In genomic region chr6:3742076-3742425, GRCh38 we compare ENCODE assay signal across 1 cellular context.
TF ChIP-seq lines count a peak whose summit lies in the region.

No MANE protein-coding gene starts in this region.

TF ChIP-seq in GM23338, 12 proteins besides CTCF, POLR2A, EP300 and RAD21:
- TF ChIP-seq, protein P1, sequence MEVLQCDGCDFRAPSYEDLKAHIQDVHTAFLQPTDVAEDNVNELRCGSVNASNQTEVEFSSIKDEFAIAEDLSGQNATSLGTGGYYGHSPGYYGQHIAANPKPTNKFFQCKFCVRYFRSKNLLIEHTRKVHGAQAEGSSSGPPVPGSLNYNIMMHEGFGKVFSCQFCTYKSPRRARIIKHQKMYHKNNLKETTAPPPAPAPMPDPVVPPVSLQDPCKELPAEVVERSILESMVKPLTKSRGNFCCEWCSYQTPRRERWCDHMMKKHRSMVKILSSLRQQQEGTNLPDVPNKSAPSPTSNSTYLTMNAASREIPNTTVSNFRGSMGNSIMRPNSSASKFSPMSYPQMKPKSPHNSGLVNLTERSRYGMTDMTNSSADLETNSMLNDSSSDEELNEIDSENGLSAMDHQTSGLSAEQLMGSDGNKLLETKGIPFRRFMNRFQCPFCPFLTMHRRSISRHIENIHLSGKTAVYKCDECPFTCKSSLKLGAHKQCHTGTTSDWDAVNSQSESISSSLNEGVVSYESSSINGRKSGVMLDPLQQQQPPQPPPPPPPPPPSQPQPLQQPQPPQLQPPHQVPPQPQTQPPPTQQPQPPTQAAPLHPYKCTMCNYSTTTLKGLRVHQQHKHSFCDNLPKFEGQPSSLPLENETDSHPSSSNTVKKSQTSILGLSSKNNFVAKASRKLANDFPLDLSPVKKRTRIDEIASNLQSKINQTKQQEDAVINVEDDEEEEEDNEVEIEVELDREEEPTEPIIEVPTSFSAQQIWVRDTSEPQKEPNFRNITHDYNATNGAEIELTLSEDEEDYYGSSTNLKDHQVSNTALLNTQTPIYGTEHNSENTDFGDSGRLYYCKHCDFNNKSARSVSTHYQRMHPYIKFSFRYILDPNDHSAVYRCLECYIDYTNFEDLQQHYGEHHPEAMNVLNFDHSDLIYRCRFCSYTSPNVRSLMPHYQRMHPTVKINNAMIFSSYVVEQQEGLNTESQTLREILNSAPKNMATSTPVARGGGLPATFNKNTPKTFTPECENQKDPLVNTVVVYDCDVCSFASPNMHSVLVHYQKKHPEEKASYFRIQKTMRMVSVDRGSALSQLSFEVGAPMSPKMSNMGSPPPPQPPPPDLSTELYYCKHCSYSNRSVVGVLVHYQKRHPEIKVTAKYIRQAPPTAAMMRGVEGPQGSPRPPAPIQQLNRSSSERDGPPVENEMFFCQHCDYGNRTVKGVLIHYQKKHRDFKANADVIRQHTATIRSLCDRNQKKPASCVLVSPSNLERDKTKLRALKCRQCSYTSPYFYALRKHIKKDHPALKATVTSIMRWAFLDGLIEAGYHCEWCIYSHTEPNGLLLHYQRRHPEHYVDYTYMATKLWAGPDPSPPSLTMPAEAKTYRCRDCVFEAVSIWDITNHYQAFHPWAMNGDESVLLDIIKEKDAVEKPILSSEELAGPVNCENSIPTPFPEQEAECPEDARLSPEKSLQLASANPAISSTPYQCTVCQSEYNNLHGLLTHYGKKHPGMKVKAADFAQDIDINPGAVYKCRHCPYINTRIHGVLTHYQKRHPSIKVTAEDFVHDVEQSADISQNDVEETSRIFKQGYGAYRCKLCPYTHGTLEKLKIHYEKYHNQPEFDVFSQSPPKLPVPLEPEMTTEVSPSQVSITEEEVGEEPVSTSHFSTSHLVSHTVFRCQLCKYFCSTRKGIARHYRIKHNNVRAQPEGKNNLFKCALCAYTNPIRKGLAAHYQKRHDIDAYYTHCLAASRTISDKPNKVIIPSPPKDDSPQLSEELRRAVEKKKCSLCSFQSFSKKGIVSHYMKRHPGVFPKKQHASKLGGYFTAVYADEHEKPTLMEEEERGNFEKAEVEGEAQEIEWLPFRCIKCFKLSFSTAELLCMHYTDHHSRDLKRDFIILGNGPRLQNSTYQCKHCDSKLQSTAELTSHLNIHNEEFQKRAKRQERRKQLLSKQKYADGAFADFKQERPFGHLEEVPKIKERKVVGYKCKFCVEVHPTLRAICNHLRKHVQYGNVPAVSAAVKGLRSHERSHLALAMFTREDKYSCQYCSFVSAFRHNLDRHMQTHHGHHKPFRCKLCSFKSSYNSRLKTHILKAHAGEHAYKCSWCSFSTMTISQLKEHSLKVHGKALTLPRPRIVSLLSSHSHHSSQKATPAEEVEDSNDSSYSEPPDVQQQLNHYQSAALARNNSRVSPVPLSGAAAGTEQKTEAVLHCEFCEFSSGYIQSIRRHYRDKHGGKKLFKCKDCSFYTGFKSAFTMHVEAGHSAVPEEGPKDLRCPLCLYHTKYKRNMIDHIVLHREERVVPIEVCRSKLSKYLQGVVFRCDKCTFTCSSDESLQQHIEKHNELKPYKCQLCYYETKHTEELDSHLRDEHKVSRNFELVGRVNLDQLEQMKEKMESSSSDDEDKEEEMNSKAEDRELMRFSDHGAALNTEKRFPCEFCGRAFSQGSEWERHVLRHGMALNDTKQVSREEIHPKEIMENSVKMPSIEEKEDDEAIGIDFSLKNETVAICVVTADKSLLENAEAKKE (CRISPR knock-in tag; IDR thresholded peaks at IDR 0.05) = no peak
- TF ChIP-seq ZNF114 (CRISPR knock-in tag; IDR thresholded peaks at IDR 0.05) = no peak
- TF ChIP-seq NANOG (IDR thresholded peaks at IDR 0.05; ENCODE audit: borderline replicate concordance) = no peak
- no peak for TF ChIP-seq EZH2phosphoT487 (IDR thresholded peaks at IDR 0.05; ENCODE audit: unreplicated experiment)
- TF ChIP-seq ZNF331 (CRISPR knock-in tag; IDR thresholded peaks at IDR 0.05; ENCODE audit: low read depth) = no peak
- TF ChIP-seq STAT1 (IDR thresholded peaks at IDR 0.05; ENCODE audit: unreplicated experiment) = no peak
- TF ChIP-seq EZH2 (IDR thresholded peaks at IDR 0.05; ENCODE audit: low read depth, unreplicated experiment) = no peak
TF ChIP-seq in GM23338: peak in this region for 0.
